14 cellular contexts compared by ENCODE assay signal in genomic region chr1:207876129-207876528, GRCh38. TPM values are rescaled to one million over a fixed set of nuclear protein-coding genes. Genes with fewer than 3 reads are reported as not detected.
A peak's percentile ranks its signal among the peaks of the same experiment; 100 is the strongest.
DNase-seq lines count a peak whose midpoint lies in the region; ATAC-seq and TF ChIP-seq lines count a peak whose summit lies in the region.
"Had no signal": no experiment of that assay in that cellular context is flagged by ENCODE, and none has a peak within 500 bp of the region (broad histone marks: within the 10 kb centered on the region; RNA-seq: fewer than 3 reads in every experiment).

No MANE protein-coding gene starts in this region.

- no peaks in the 10 kb centered on the region for H3K9me3 ChIP-seq in mesenchymal stem cell (ENCODE audit: control insufficient read depth, low read length)
- H3K9me3 ChIP-seq: colonic mucosa had no signal

- POLR2A ChIA-PET in activated CD4-positive, alpha-beta T cell treated with anti-CD3 and anti-CD28 coated beads for 36 hours (lab: Charles Lee) = no interaction called here

- H3K14ac ChIP-seq in mesenchymal stem cell (ENCODE audit: low read length in 2 of 2) = peak overlapping the region in 1 of 2 experiments; percentile 56

- no peaks in the 10 kb centered on the region for H3K27me3 ChIP-seq in HL-60 (ENCODE audit: insufficient read depth, poor library complexity, severe bottlenecking)
- peaks cover 3 to 5% of the 10 kb centered on the region in 2 experiments for H3K27me3 ChIP-seq in mesenchymal stem cell (ENCODE audit: control insufficient read depth in 1 of 2, insufficient read depth in 1 of 2, low read length in 2 of 2)
- H3K27me3 ChIP-seq: colonic mucosa had no signal

- H2AFZ ChIP-seq in mesenchymal stem cell (ENCODE audit: low read depth, low read length) = no peak overlapping the region

- H3K4ac ChIP-seq in mesenchymal stem cell (ENCODE audit: low read depth in 1 of 2, low read length in 2 of 2) = no peak overlapping the region

- no peak overlapping the region for H3K23ac ChIP-seq in mesenchymal stem cell (ENCODE audit: low read length in 2 of 2)

- H3K27ac Mint-ChIP-seq in activated CD4-positive, alpha-beta T cell treated with anti-CD3 and anti-CD28 coated beads for 36 hours = no peak overlapping the region

- no peak overlapping the region for H3K18ac ChIP-seq in mesenchymal stem cell (ENCODE audit: low read depth in 1 of 2, low read length in 2 of 2)

- peak overlapping the region; percentile 61 for H4K91ac ChIP-seq in mesenchymal stem cell (ENCODE audit: low read length)

- no peak overlapping the region for H3K9ac ChIP-seq in mesenchymal stem cell (ENCODE audit: low read length)

- H2BK12ac ChIP-seq in mesenchymal stem cell (ENCODE audit: low read length in 2 of 2) = no peak overlapping the region

- intact Hi-C loops in activated CD4-positive, alpha-beta T cell treated with anti-CD3 and anti-CD28 coated beads for 36 hours (cut with DNase I, micrococcal nuclease) = no loop called here

- no peak overlapping the region for H4K8ac ChIP-seq in mesenchymal stem cell (ENCODE audit: low read length)

- H2BK5ac ChIP-seq in mesenchymal stem cell (ENCODE audit: low read depth, low read length, poor library complexity, severe bottlenecking) = no peak overlapping the region

- no peak overlapping the region for H2AK5ac ChIP-seq in mesenchymal stem cell (ENCODE audit: low read length, severe bottlenecking)

- peaks cover 1% of the 10 kb centered on the region for H3K4me1 ChIP-seq in mesenchymal stem cell (ENCODE audit: control insufficient read depth, insufficient read depth, low read depth, low read length)
- H3K4me1 ChIP-seq: colonic mucosa had no signal

- CTCF ChIA-PET in activated CD4-positive, alpha-beta T cell treated with anti-CD3 and anti-CD28 coated beads for 36 hours (lab: Charles Lee) = interaction anchor here (0.8 to 17.2 kb wide), 7 partner anchors 8 to 217 kb away, joined by 3 to 297 read pairs (median 3); no protein-coding TSS in a partner anchor

- H3K4me1 Mint-ChIP-seq in activated CD4-positive, alpha-beta T cell treated with anti-CD3 and anti-CD28 coated beads for 36 hours = peaks cover 43% of the 10 kb centered on the region

- no peaks in the 10 kb centered on the region for H3K27me3 Mint-ChIP-seq in activated CD4-positive, alpha-beta T cell treated with anti-CD3 and anti-CD28 coated beads for 36 hours

- H3K9me3 Mint-ChIP-seq in activated CD4-positive, alpha-beta T cell treated with anti-CD3 and anti-CD28 coated beads for 36 hours (ENCODE audit: low read depth) = no peaks in the 10 kb centered on the region

- H3K4me3 ChIP-seq in HL-60 (replicated peaks; ENCODE audit: insufficient read depth, low read length) (no peak overlapping the region), astrocyte of the cerebellum (ENCODE audit: low read depth, low read length) (no peak overlapping the region), mesenchymal stem cell (ENCODE audit: insufficient read depth in 1 of 2, low read depth in 1 of 2, low read length in 2 of 2) (no peak overlapping the region)
- H3K4me3 ChIP-seq: colonic mucosa had no signal

- DNase-seq in NCI-H82 (lab: John Stamatoyannopoulos, UW) (peak; percentile 22), NCI-H82 treated with DMSO at 0.1 percent for 48 hours (lab: John Stamatoyannopoulos, UW; ENCODE audit: unreplicated experiment) (no peak), HL-60 (ENCODE audit: low read depth in 1 of 2, low spot score in 1 of 2) (no peak), astrocyte of the cerebellum (ENCODE audit: low read depth) (no peak), mesenchymal stem cell (no peak)
- no peak for DNase-seq in activated CD4-positive, alpha-beta T cell treated with anti-CD3 and anti-CD28 coated beads for 36 hours
- DNase-seq: activated CD4-positive, alpha-beta T cell treated with anti-CD3 and anti-CD28 coated beads for 1 hour; activated gamma-delta T cell; colonic mucosa; GDM1; NCI-H1694 treated with DMSO at 0.1 percent for 48 hours had no signal

- H3K4me3 Mint-ChIP-seq in activated CD4-positive, alpha-beta T cell treated with anti-CD3 and anti-CD28 coated beads for 36 hours = no peak overlapping the region

- no peaks in the 10 kb centered on the region for H3K36me3 Mint-ChIP-seq in activated CD4-positive, alpha-beta T cell treated with anti-CD3 and anti-CD28 coated beads for 36 hours (ENCODE audit: low read depth)

- no peak overlapping the region for H2BK15ac ChIP-seq in mesenchymal stem cell (ENCODE audit: low read depth, poor library complexity, severe bottlenecking)

- TF ChIP-seq CTCF in HL-60 (IDR thresholded peaks at IDR 0.05; ENCODE audit: insufficient read depth, low read length) = peak; percentile 36
- peak; percentile 29 for TF ChIP-seq CTCF in astrocyte of the cerebellum (IDR thresholded peaks at IDR 0.05; ENCODE audit: low read depth, low read length, missing control alignments)

- in situ Hi-C loops in astrocyte of the cerebellum (cut with HindIII; ENCODE audit: low sequenced_read_pairs) = no loop called here

- WGBS in mesenchymal stem cell = 65% methylated on average over 4 of the region's 4 CpGs

- H3K79me1 ChIP-seq in mesenchymal stem cell (replicated peaks; ENCODE audit: low read length, poor library complexity, severe bottlenecking) = no peaks in the 10 kb centered on the region

- no peak for ATAC-seq in GM21367 (IDR thresholded peaks at IDR 0.05; ENCODE audit: unreplicated experiment)
- no peak for ATAC-seq in GM18861 (IDR thresholded peaks at IDR 0.05; ENCODE audit: unreplicated experiment)
- no peak for ATAC-seq in activated CD4-positive, alpha-beta T cell treated with anti-CD3 and anti-CD28 coated beads for 36 hours

- H3K36me3 ChIP-seq in mesenchymal stem cell (ENCODE audit: control insufficient read depth in 1 of 2, insufficient read depth in 2 of 2, low read depth in 1 of 2, low read length in 2 of 2) = no peaks in the 10 kb centered on the region
- H3K36me3 ChIP-seq: colonic mucosa had no signal

- H2BK120ac ChIP-seq in mesenchymal stem cell (ENCODE audit: low read depth, low read length) = no peak overlapping the region

- H3K4me2 ChIP-seq in mesenchymal stem cell (ENCODE audit: low read length, poor library complexity, severe bottlenecking) = no peak overlapping the region

- H3K27ac ChIP-seq in HL-60 (replicated peaks) (peak overlapping the region; percentile 41), mesenchymal stem cell (ENCODE audit: low read length, poor library complexity, severe bottlenecking) (no peak overlapping the region)
- H3K27ac ChIP-seq: colonic mucosa, RWPE1 had no signal

RNA-seq across cellular contexts. Expression of gene CD34, which starts 34.8 kb away (rescaled TPM):
- 0.10 TPM for polyA plus RNA-seq in mesenchymal stem cell (2013, experiment 1 of 2)
- 0.10 TPM for polyA plus RNA-seq in mesenchymal stem cell (2013, experiment 2 of 2)
- under 1 TPM; 0.02 to 0.04 TPM for total RNA-seq in activated CD4-positive, alpha-beta T cell treated with anti-CD3 and anti-CD28 coated beads for 36 hours
